Comparison of ENCODE assay signal across 19 cellular contexts in genomic region chr12:129622566-129622965, GRCh38.
A peak's percentile ranks its signal among the peaks of the same experiment; 100 is the strongest.
DNase-seq lines count a peak whose midpoint lies in the region; ATAC-seq, FAIRE-seq and TF ChIP-seq lines count a peak whose summit lies in the region.
"Had no signal": no experiment of that assay in that cellular context is flagged by ENCODE, and none has a peak within 500 bp of the region (broad histone marks: within the 10 kb centered on the region; RNA-seq: fewer than 3 reads in every experiment).

No MANE protein-coding gene starts in this region.

- TF ChIP-seq RAD21 in K562 (CRISPR knock-in tag; conservative IDR thresholded peaks at IDR 0.05 in 1 of 2, IDR thresholded peaks at IDR 0.05 in 1 of 2): no peak

- H3K36me3 ChIP-seq in K562 (ENCODE audit: control insufficient read depth, insufficient read depth, low read length): no peaks in the 10 kb centered on the region
- no peaks in the 10 kb centered on the region for H3K36me3 ChIP-seq in thoracic aorta
- H3K36me3 ChIP-seq: BLaER1 treated with 17β-estradiol and CSF1 and Interleukin-3, amounts not matched to agents 10 nM and 100 nM had no signal

- CTCF ChIA-PET in HEK293T (lab: Yijun Ruan, JAX): no interaction called here
- CTCF ChIA-PET in K562 (lab: Yijun Ruan, JAX; ENCODE audit: low intra/inter-chr PET ratio): no interaction called here

- in situ Hi-C loops in K562 (cut with MboI): no loop called here

- 8% methylated on average over 4 of the region's 4 CpGs for WGBS in K562 (ENCODE audit: insufficient coverage, low coverage, missing lambda C conversion rate)

- no peaks in the 10 kb centered on the region for H3K9me3 ChIP-seq in K562 (replicated peaks; ENCODE audit: control insufficient read depth, insufficient read depth, low read depth, low read length)
- no peaks in the 10 kb centered on the region for H3K9me3 ChIP-seq in thoracic aorta
- H3K9me3 ChIP-seq: A549 had no signal

- FAIRE-seq in K562 (lab: Jason Lieb, UNC): peak; percentile 62
- FAIRE-seq: A549, D721Med, G401.6, GM12891 had no signal

- H3K4me2 ChIP-seq in K562 (ENCODE audit: insufficient read depth, low read length): no peak overlapping the region
- H3K4me2 ChIP-seq: A549; BLaER1 treated with 17β-estradiol and CSF1 and Interleukin-3, amounts not matched to agents 10 nM and 100 nM had no signal

- no peaks in the 10 kb centered on the region for H3K9me1 ChIP-seq in K562 (ENCODE audit: control insufficient read depth, insufficient read depth, low read length)

- no peak overlapping the region for H3K27ac ChIP-seq in K562 (ENCODE audit: extremely low read depth, low read depth, low read length)
- no peak overlapping the region for H3K27ac ChIP-seq in thoracic aorta
- H3K27ac ChIP-seq: 22Rv1; A549; BLaER1 treated with 17β-estradiol and CSF1 and Interleukin-3, amounts not matched to agents 10 nM and 100 nM; C4-2B had no signal

- no TSS peak for BruUV-seq in K562 (replicated peaks; lab: Mats Ljungman, UMichigan)

- no peak for TF ChIP-seq POLR2A in K562 (conservative IDR thresholded peaks at IDR 0.05)

- H3K27me3 ChIP-seq in K562 (ENCODE audit: control insufficient read depth in 2 of 2, insufficient read depth in 2 of 2, low read length in 2 of 2): no peaks in the 10 kb centered on the region; a peak in 1 of 5 replicates
- H3K27me3 ChIP-seq in thoracic aorta (replicated peaks; ENCODE audit: insufficient read depth): no peaks in the 10 kb centered on the region
- H3K27me3 ChIP-seq: BLaER1 treated with 17β-estradiol and CSF1 and Interleukin-3, amounts not matched to agents 10 nM and 100 nM had no signal

- no peak overlapping the region for H2AFZ ChIP-seq in K562 (ENCODE audit: low read depth, low read length)

- no peak overlapping the region for H3K9ac ChIP-seq in K562 (ENCODE audit: insufficient read depth in 1 of 2, low read depth in 2 of 2, low read length in 2 of 2)
- H3K9ac ChIP-seq: BLaER1 treated with 17β-estradiol and CSF1 and Interleukin-3, amounts not matched to agents 10 nM and 100 nM had no signal

- TF ChIP-seq CTCF in K562 (IDR thresholded peaks at IDR 0.05 in 2 of 3, conservative IDR thresholded peaks at IDR 0.05 in 1 of 3; ENCODE audit: insufficient read depth in 2 of 3, low read depth in 1 of 3, low read length in 3 of 3) (no peak), thoracic aorta (IDR thresholded peaks at IDR 0.05) (no peak)

- TF ChIP-seq EP300 in K562 (IDR thresholded peaks at IDR 0.05; ENCODE audit: low read length): no peak

- DNase-seq in HEK293T (ENCODE audit: extremely low spot score) (no peak), K562 (ENCODE audit: extremely low read depth in 1 of 4, low spot score in 3 of 4) (peak; percentile 11 to 39 (median 14)), thoracic aorta (ENCODE audit: low spot score) (no peak), Kasumi-1 (lab: John Stamatoyannopoulos, UW) (no peak)
- DNase-seq: AML-193; Caco-2; Calu3; CD4-positive, alpha-beta T cell; CD8-positive, alpha-beta T cell; DMS79 treated with DMSO at 0.1 percent for 48 hours; GF-D8 had no signal

- H3K4me1 ChIP-seq in K562 (replicated peaks in 1 of 2; ENCODE audit: control insufficient read depth in 2 of 2, insufficient read depth in 2 of 2, low read length in 2 of 2) (no peaks in the 10 kb centered on the region), thoracic aorta (ENCODE audit: control insufficient read depth in 1 of 2, low read depth in 2 of 2) (no peaks in the 10 kb centered on the region)
- H3K4me1 ChIP-seq: A549, Caco-2 had no signal

- H4K20me1 ChIP-seq in K562 (replicated peaks; ENCODE audit: control insufficient read depth, insufficient read depth, low read length): no peaks in the 10 kb centered on the region
- H4K20me1 ChIP-seq: BLaER1 treated with 17β-estradiol and CSF1 and Interleukin-3, amounts not matched to agents 10 nM and 100 nM had no signal

- ATAC-seq in K562 (peak; percentile 55; the same call in 2 of the 3 replicates), thoracic aorta (ENCODE audit: insufficient number of reproducible peaks, low FRiP score, low read depth) (peak; percentile 19), GM18909 (IDR thresholded peaks at IDR 0.05; ENCODE audit: poor library complexity, unreplicated experiment) (no peak)
- ATAC-seq: A549; CD8-positive, alpha-beta T cell had no signal

- H3K79me2 ChIP-seq in K562 (ENCODE audit: control insufficient read depth, insufficient read depth, low read length): no peaks in the 10 kb centered on the region

- intact Hi-C loops in K562 (cut with micrococcal nuclease): no loop called here

- POLR2A ChIA-PET in HEK293T (lab: Yijun Ruan, JAX): no interaction called here
- POLR2A ChIA-PET in K562 (lab: Yijun Ruan, JAX): no interaction called here

- no peak overlapping the region for H3K4me3 ChIP-seq in K562
- H3K4me3 ChIP-seq in thoracic aorta: no peak overlapping the region
- H3K4me3 ChIP-seq: A549; BLaER1 treated with 17β-estradiol and CSF1 and Interleukin-3, amounts not matched to agents 10 nM and 100 nM had no signal

TF ChIP-seq in HEK293T, 16 proteins besides CTCF, POLR2A, EP300 and RAD21:
- no peak for TF ChIP-seq SP1 (IDR thresholded peaks at IDR 0.05)
- peak; percentile 69 for TF ChIP-seq PKNOX1 (IDR thresholded peaks at IDR 0.05)
TF ChIP-seq in HEK293T: peak in this region for 1.

TF ChIP-seq in K562, 482 proteins besides CTCF, POLR2A, EP300 and RAD21 (continues in another document):
- TF ChIP-seq HOXB6 (CRISPR knock-in tag; IDR thresholded peaks at IDR 0.05; ENCODE audit: borderline replicate concordance) (no peak), RAD51 (IDR thresholded peaks at IDR 0.05; ENCODE audit: borderline replicate concordance, low read depth) (peak; percentile 50; the same call in 1 of the 2 replicates), TOE1 (IDR thresholded peaks at IDR 0.05; ENCODE audit: borderline replicate concordance) (peak; percentile 67; the same call in 1 of the 2 replicates), TOE1 (CRISPR knock-in tag; IDR thresholded peaks at IDR 0.05; ENCODE audit: borderline replicate concordance, low read depth) (no peak), ATF2 (CRISPR knock-in tag; IDR thresholded peaks at IDR 0.05) (no peak), ZNF785 (CRISPR knock-in tag; IDR thresholded peaks at IDR 0.05) (no peak)
- TF ChIP-seq, protein P1, sequence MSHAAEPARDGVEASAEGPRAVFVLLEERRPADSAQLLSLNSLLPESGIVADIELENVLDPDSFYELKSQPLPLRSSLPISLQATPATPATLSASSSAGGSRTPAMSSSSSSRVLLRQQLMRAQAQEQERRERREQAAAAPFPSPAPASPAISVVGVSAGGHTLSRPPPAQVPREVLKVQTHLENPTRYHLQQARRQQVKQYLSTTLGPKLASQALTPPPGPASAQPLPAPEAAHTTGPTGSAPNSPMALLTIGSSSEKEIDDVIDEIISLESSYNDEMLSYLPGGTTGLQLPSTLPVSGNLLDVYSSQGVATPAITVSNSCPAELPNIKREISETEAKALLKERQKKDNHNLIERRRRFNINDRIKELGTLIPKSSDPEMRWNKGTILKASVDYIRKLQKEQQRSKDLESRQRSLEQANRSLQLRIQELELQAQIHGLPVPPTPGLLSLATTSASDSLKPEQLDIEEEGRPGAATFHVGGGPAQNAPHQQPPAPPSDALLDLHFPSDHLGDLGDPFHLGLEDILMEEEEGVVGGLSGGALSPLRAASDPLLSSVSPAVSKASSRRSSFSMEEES (CRISPR knock-in tag; IDR thresholded peaks at IDR 0.05): peak; percentile 52
- TF ChIP-seq, protein P2, sequence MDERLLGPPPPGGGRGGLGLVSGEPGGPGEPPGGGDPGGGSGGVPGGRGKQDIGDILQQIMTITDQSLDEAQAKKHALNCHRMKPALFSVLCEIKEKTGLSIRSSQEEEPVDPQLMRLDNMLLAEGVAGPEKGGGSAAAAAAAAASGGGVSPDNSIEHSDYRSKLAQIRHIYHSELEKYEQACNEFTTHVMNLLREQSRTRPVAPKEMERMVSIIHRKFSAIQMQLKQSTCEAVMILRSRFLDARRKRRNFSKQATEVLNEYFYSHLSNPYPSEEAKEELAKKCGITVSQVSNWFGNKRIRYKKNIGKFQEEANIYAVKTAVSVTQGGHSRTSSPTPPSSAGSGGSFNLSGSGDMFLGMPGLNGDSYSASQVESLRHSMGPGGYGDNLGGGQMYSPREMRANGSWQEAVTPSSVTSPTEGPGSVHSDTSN (CRISPR knock-in tag; IDR thresholded peaks at IDR 0.05; ENCODE audit: low read depth): no peak
- TF ChIP-seq, protein P2 (tag; conservative IDR thresholded peaks at IDR 0.05; ENCODE audit: low read depth): peak; percentile 56; the same call in 1 of the 2 replicates

Comparison
In these comparisons a context has a peak if more than half of its experiments do, and no peak if none do; other contexts are left out.
1. DNase-seq: peak in K562 (4 of 4); none in HEK293T (single experiment), thoracic aorta (single experiment) and Kasumi-1 (0 of 2).